In genomic region chr17:50632637-50633036, GRCh38 we compare ENCODE assay signal across 16 cellular contexts. TPM values are rescaled to one million over a fixed set of nuclear protein-coding genes. Genes with fewer than 3 reads are reported as not detected.
A peak's percentile ranks its signal among the peaks of the same experiment; 100 is the strongest.
DNase-seq lines count a peak whose midpoint lies in the region; ATAC-seq and TF ChIP-seq lines count a peak whose summit lies in the region.
"Had no signal": no experiment of that assay in that cellular context is flagged by ENCODE, and none has a peak within 500 bp of the region (broad histone marks: within the 10 kb centered on the region; RNA-seq: fewer than 3 reads in every experiment).

No MANE protein-coding gene starts in this region.

- peaks cover 54% of the 10 kb centered on the region for H3K4me1 ChIP-seq in Caco-2
- peaks cover 18% of the 10 kb centered on the region for H3K4me1 ChIP-seq in neural progenitor cell

- H3K4me1 Mint-ChIP-seq in Caco-2 (ENCODE audit: low read depth, unreplicated experiment) (peaks cover 45% of the 10 kb centered on the region), neural progenitor cell (peaks cover 33% of the 10 kb centered on the region)

- H3K27me3 ChIP-seq in Caco-2 (replicated peaks; ENCODE audit: control insufficient read depth, insufficient read depth, low read length) = no peaks in the 10 kb centered on the region
- H3K27me3 ChIP-seq in neural progenitor cell = peaks cover 75% of the 10 kb centered on the region
- H3K27me3 ChIP-seq: SJSA1 had no signal

- H3K27me3 Mint-ChIP-seq in Caco-2 (ENCODE audit: insufficient read depth, unreplicated experiment) (no peaks in the 10 kb centered on the region), neural progenitor cell (ENCODE audit: insufficient read depth, low read depth) (peaks cover 48% of the 10 kb centered on the region)

- H3K36me3 Mint-ChIP-seq in Caco-2 (ENCODE audit: insufficient read depth, unreplicated experiment) (peaks cover 5% of the 10 kb centered on the region), neural progenitor cell (no peaks in the 10 kb centered on the region)
- H3K36me3 Mint-ChIP-seq: IgD-negative memory B cell had no signal

- H3K9me3 Mint-ChIP-seq in Caco-2 (ENCODE audit: unreplicated experiment) (no peaks in the 10 kb centered on the region), neural progenitor cell (no peaks in the 10 kb centered on the region)
- H3K9me3 Mint-ChIP-seq: IgD-negative memory B cell had no signal

- ATAC-seq in GM18502 (IDR thresholded peaks at IDR 0.05; ENCODE audit: poor library complexity, unreplicated experiment) = peak; percentile 39
- no peak for ATAC-seq in HG02938 (IDR thresholded peaks at IDR 0.05; ENCODE audit: unreplicated experiment)
- no peak for ATAC-seq in HG03565 (IDR thresholded peaks at IDR 0.05; ENCODE audit: unreplicated experiment)

- H3K9me3 ChIP-seq in Caco-2 (no peaks in the 10 kb centered on the region), neural progenitor cell (ENCODE audit: low read depth) (no peaks in the 10 kb centered on the region)
- H3K9me3 ChIP-seq: SJSA1 had no signal

- H3K79me2 ChIP-seq in neural progenitor cell (ENCODE audit: low read depth) = no peaks in the 10 kb centered on the region

- no peak overlapping the region for H3K9ac ChIP-seq in neural progenitor cell

- peaks cover 4% of the 10 kb centered on the region for H4K20me1 ChIP-seq in neural progenitor cell (ENCODE audit: low read depth)

- no TSS peak for BruUV-seq in Caco-2 (replicated peaks; lab: Mats Ljungman, UMichigan)

- TF ChIP-seq CTCF in Caco-2 (IDR thresholded peaks at IDR 0.05; ENCODE audit: insufficient read depth in 1 of 2, low read depth in 1 of 2, low read length in 1 of 2, severe bottlenecking in 1 of 2, unreplicated experiment in 1 of 2) = no peak
- TF ChIP-seq CTCF in RWPE1 (conservative IDR thresholded peaks at IDR 0.05; ENCODE audit: low read depth) = no peak
- TF ChIP-seq CTCF in neural progenitor cell (IDR thresholded peaks at IDR 0.05) = no peak

- DNase-seq in Caco-2 (no peak), RWPE1 (ENCODE audit: low spot score) (no peak), neural progenitor cell (ENCODE audit: low spot score) (no peak), midbrain (lab: John Stamatoyannopoulos, UW) (no peak)
- DNase-seq: EL, H7, NCI-H1105, NCI-H1694, NCI-H345, NCI-H526 treated with DMSO at 0.1 percent for 48 hours, OCI-M1 had no signal

- no peak overlapping the region for H3K4me3 ChIP-seq in Caco-2 (ENCODE audit: low read depth, low read length)
- H3K4me3 ChIP-seq in neural progenitor cell = no peak overlapping the region
- H3K4me3 ChIP-seq: SJSA1 had no signal

- H3K4me3 Mint-ChIP-seq in Caco-2 (ENCODE audit: unreplicated experiment) (peak overlapping the region; percentile 58), neural progenitor cell (peak overlapping the region; percentile 42)

- H2AFZ ChIP-seq in neural progenitor cell (replicated peaks) = no peak overlapping the region

- H3F3A ChIP-seq in neural progenitor cell (ENCODE audit: low read depth) = peaks cover 14% of the 10 kb centered on the region

- H3K36me3 ChIP-seq in Caco-2 (ENCODE audit: control insufficient read depth, insufficient read depth, low read length) = no peaks in the 10 kb centered on the region
- H3K36me3 ChIP-seq in neural progenitor cell = no peaks in the 10 kb centered on the region
- H3K36me3 ChIP-seq: SJSA1 had no signal

- peak overlapping the region; percentile 98; the same call in 1 of the 2 replicates for H3K27ac ChIP-seq in RWPE1
- H3K27ac ChIP-seq in neural progenitor cell = no peak overlapping the region
- H3K27ac ChIP-seq: SJSA1 had no signal

- CTCF ChIA-PET in Caco-2 (lab: Charles Lee) (interaction anchor here (0.7 to 4.4 kb wide), 6 partner anchors 9 to 83 kb away, joined by 4 to 50 read pairs (median 5); no protein-coding TSS in a partner anchor), RWPE1 (lab: Yijun Ruan, JAX) (interaction anchor here (0.5 to 0.7 kb wide), 3 partner anchors 69 to 150 kb away, joined by 3 to 4 read pairs (median 3); no protein-coding TSS in a partner anchor)

- H3K27ac Mint-ChIP-seq in Caco-2 (ENCODE audit: unreplicated experiment) (peak overlapping the region; percentile 1), neural progenitor cell (no peak overlapping the region)

- POLR2A ChIA-PET in Caco-2 (lab: Charles Lee) (interaction anchor here (0.6 kb wide), 1 partner anchor 87 kb away, joined by 3 read pairs; the partner anchor contains the start of gene LUC7L3), RWPE1 (lab: Yijun Ruan, JAX; ENCODE audit: low non-redundant PET) (no interaction called here)

- intact Hi-C loops in Caco-2 (cut with micrococcal nuclease; ENCODE audit: unreplicated experiment) = no loop called here

- H3K4me2 ChIP-seq in neural progenitor cell = no peak overlapping the region

RNA-seq across cellular contexts. Expression of gene ABCC3, which starts 2.0 kb away (rescaled TPM):
- total RNA-seq in Caco-2 (2022) (39.3 and 45.6 TPM in 2 replicates), neural progenitor cell (ENCODE audit: low replicate concordance) (0.22 TPM in 1 of 2 replicates, not detected in the other)

Comparison
In these comparisons a context has a peak if more than half of its experiments do, and no peak if none do; other contexts are left out.
1. RNA of gene ABCC3, which starts 2.0 kb away (total RNA-seq): 39.3 to 45.6 TPM in Caco-2; 0.22 TPM in neural progenitor cell; every median in the first group is over 10 times any median in the second.